Comparison of ENCODE assay signal across 13 cellular contexts in genomic region chr13:113078895-113079720, GRCh38. TPM values are rescaled to one million over a fixed set of nuclear protein-coding genes. Genes with fewer than 3 reads are reported as not detected.
DNase-seq lines count a peak whose midpoint lies in the region; ATAC-seq and TF ChIP-seq lines count a peak whose summit lies in the region.
"Had no signal": no experiment of that assay in that cellular context is flagged by ENCODE, and none has a peak within 500 bp of the region (broad histone marks: within the 10 kb centered on the region; RNA-seq: fewer than 3 reads in every experiment).

No MANE protein-coding gene starts in this region.

- no peak for TF ChIP-seq EP300 in tibial nerve (IDR thresholded peaks at IDR 0.05)

- no peaks in the 10 kb centered on the region for H3K4me1 Mint-ChIP-seq in WTC11
- H3K4me1 Mint-ChIP-seq: activated B cell treated with CpG ODN at 0.5 μM for 24 hours, CD14-positive monocyte had no signal

- CTCF ChIA-PET in WTC11 (lab: Charles Lee), result interaction anchor here (0.8 kb wide), 1 partner anchor 11 kb away, joined by 4 read pairs; no protein-coding TSS in a partner anchor

- H3K27ac ChIP-seq in mesenchymal stem cell (ENCODE audit: low read length, poor library complexity, severe bottlenecking) (no peak overlapping the region), temporal lobe (ENCODE audit: low read depth, low read length) (peak overlapping the region; percentile 72), tibial nerve (no peak overlapping the region)

- no peak for ATAC-seq in WTC11
- no peak for ATAC-seq in HG03196 (IDR thresholded peaks at IDR 0.05; ENCODE audit: unreplicated experiment)
- ATAC-seq in GM21825 (IDR thresholded peaks at IDR 0.05; ENCODE audit: unreplicated experiment), result no peak
- ATAC-seq: K562 had no signal

- no peak overlapping the region for H3K4me3 Mint-ChIP-seq in WTC11
- H3K4me3 Mint-ChIP-seq: activated B cell treated with CpG ODN at 0.5 μM for 24 hours, CD14-positive monocyte had no signal

- no peaks in the 10 kb centered on the region for H3K36me3 Mint-ChIP-seq in WTC11
- H3K36me3 Mint-ChIP-seq: CD14-positive monocyte had no signal

- H3K36me3 ChIP-seq in mesenchymal stem cell (ENCODE audit: control insufficient read depth in 1 of 2, insufficient read depth in 2 of 2, low read depth in 1 of 2, low read length in 2 of 2), result peaks cover 2 to 10% of the 10 kb centered on the region in 2 experiments
- H3K36me3 ChIP-seq in tibial nerve, result peaks cover 0 to 20% (median 0%) of the 10 kb centered on the region in 3 donors

- peak overlapping the region; percentile 15 for H2BK15ac ChIP-seq in mesenchymal stem cell (ENCODE audit: low read depth, poor library complexity, severe bottlenecking)

- DNase-seq in NCI-H1092 (lab: John Stamatoyannopoulos, UW) (peak; percentile 16), WTC11 (ENCODE audit: low spot score) (no peak), mesenchymal stem cell (no peak), tibial nerve (ENCODE audit: low spot score in 2 of 2) (no peak)
- DNase-seq: activated B cell treated with CpG ODN at 0.5 μM for 24 hours, activated gamma-delta T cell treated with Interleukin-2 at 50 U/mL for 16 hours, NCI-H748 treated with DMSO at 0.1 percent for 48 hours had no signal

- no peaks in the 10 kb centered on the region for H3K9me3 ChIP-seq in mesenchymal stem cell (ENCODE audit: control insufficient read depth, low read length)
- H3K9me3 ChIP-seq in tibial nerve, result no peaks in the 10 kb centered on the region

- H3K27ac Mint-ChIP-seq in WTC11, result peak overlapping the region; percentile 78; the same call in 1 of the 2 replicates
- H3K27ac Mint-ChIP-seq: activated B cell treated with CpG ODN at 0.5 μM for 24 hours, CD14-positive monocyte had no signal

- no peak overlapping the region for H3K4ac ChIP-seq in mesenchymal stem cell (ENCODE audit: low read depth in 1 of 2, low read length in 2 of 2)

- H3K4me1 ChIP-seq in mesenchymal stem cell (ENCODE audit: control insufficient read depth, insufficient read depth, low read depth, low read length) (no peaks in the 10 kb centered on the region), tibial nerve (peaks cover 0 to 9% (median 0%) of the 10 kb centered on the region in 4 donors)

- H3K4me3 ChIP-seq in mesenchymal stem cell (ENCODE audit: insufficient read depth in 1 of 2, low read depth in 1 of 2, low read length in 2 of 2), result no peak overlapping the region
- H3K4me3 ChIP-seq in tibial nerve, result no peak overlapping the region
- H3K4me3 ChIP-seq: K562 had no signal

- no peak overlapping the region for H3K14ac ChIP-seq in mesenchymal stem cell (ENCODE audit: low read length in 2 of 2)

- no peaks in the 10 kb centered on the region for H3K27me3 Mint-ChIP-seq in WTC11 (ENCODE audit: low read depth)
- H3K27me3 Mint-ChIP-seq: activated B cell treated with CpG ODN at 0.5 μM for 24 hours had no signal

- H2BK120ac ChIP-seq in mesenchymal stem cell (ENCODE audit: low read depth, low read length), result no peak overlapping the region

- no peak overlapping the region for H2AK5ac ChIP-seq in mesenchymal stem cell (ENCODE audit: low read length, severe bottlenecking)

- H3K23ac ChIP-seq in mesenchymal stem cell (ENCODE audit: low read length in 2 of 2), result no peak overlapping the region

- no peak for TF ChIP-seq CTCF in WTC11 (IDR thresholded peaks at IDR 0.05)
- no peak for TF ChIP-seq CTCF in tibial nerve (IDR thresholded peaks at IDR 0.05)

- H3K4me2 ChIP-seq in mesenchymal stem cell (ENCODE audit: low read length, poor library complexity, severe bottlenecking), result no peak overlapping the region

- POLR2A ChIA-PET in WTC11 (lab: Charles Lee), result no interaction called here

- H3K27me3 ChIP-seq in mesenchymal stem cell (ENCODE audit: control insufficient read depth in 1 of 2, insufficient read depth in 1 of 2, low read length in 2 of 2) (peaks cover 8 to 25% of the 10 kb centered on the region in 2 experiments), tibial nerve (no peaks in the 10 kb centered on the region)

- no peak overlapping the region for H2BK5ac ChIP-seq in mesenchymal stem cell (ENCODE audit: low read depth, low read length, poor library complexity, severe bottlenecking)

- no peak for TF ChIP-seq POLR2A in tibial nerve (IDR thresholded peaks at IDR 0.05)

- H2AFZ ChIP-seq in mesenchymal stem cell (ENCODE audit: low read depth, low read length), result no peak overlapping the region

- no peak overlapping the region for H2BK12ac ChIP-seq in mesenchymal stem cell (ENCODE audit: low read length in 2 of 2)

- H4K8ac ChIP-seq in mesenchymal stem cell (ENCODE audit: low read length), result no peak overlapping the region

- H3K9me3 Mint-ChIP-seq in WTC11, result no peaks in the 10 kb centered on the region
- H3K9me3 Mint-ChIP-seq: activated B cell treated with CpG ODN at 0.5 μM for 24 hours had no signal

- H3K9ac ChIP-seq in mesenchymal stem cell (ENCODE audit: low read length), result no peak overlapping the region

- 89% methylated on average over 23 of the region's 25 CpGs for WGBS in mesenchymal stem cell
- 75 to 85% methylated on average over 24 to 25 of the region's 25 CpGs for WGBS in tibial nerve, 2 donors

- no peak overlapping the region for H4K91ac ChIP-seq in mesenchymal stem cell (ENCODE audit: low read length)

- H3K18ac ChIP-seq in mesenchymal stem cell (ENCODE audit: low read depth in 1 of 2, low read length in 2 of 2), result no peak overlapping the region

- H3K79me1 ChIP-seq in mesenchymal stem cell (replicated peaks; ENCODE audit: low read length, poor library complexity, severe bottlenecking), result no peaks in the 10 kb centered on the region

TF ChIP-seq in WTC11, 78 proteins besides CTCF, POLR2A, EP300 and RAD21 (continues in another document):
- TF ChIP-seq ZNF121 (CRISPR knock-in tag; IDR thresholded peaks at IDR 0.05) (no peak), ZNF317 (CRISPR knock-in tag; IDR thresholded peaks at IDR 0.05; ENCODE audit: borderline replicate concordance, low read depth) (no peak), GRHL2 (CRISPR knock-in tag; IDR thresholded peaks at IDR 0.05; ENCODE audit: insufficient replicate concordance, severe bottlenecking) (no peak), IRF1 (CRISPR knock-in tag; IDR thresholded peaks at IDR 0.05) (no peak), ZNF396 (CRISPR knock-in tag; IDR thresholded peaks at IDR 0.05; ENCODE audit: borderline replicate concordance) (no peak), ZNF232 (CRISPR knock-in tag; IDR thresholded peaks at IDR 0.05) (no peak), NFATC4 (CRISPR knock-in tag; IDR thresholded peaks at IDR 0.05) (no peak), FOXK1 (CRISPR knock-in tag; IDR thresholded peaks at IDR 0.05) (no peak), EMX1 (CRISPR knock-in tag; IDR thresholded peaks at IDR 0.05) (no peak), FOXP1 (CRISPR knock-in tag; IDR thresholded peaks at IDR 0.05; ENCODE audit: borderline replicate concordance) (no peak), ZNF281 (CRISPR knock-in tag; IDR thresholded peaks at IDR 0.05) (no peak)

RNA-seq across cellular contexts. Expression of gene F7, which starts 26.5 kb away (rescaled TPM):
- total RNA-seq in WTC11 (2021) (0.26 to 1.5 TPM (median 1.3 TPM) in 3 replicates), temporal lobe (0.49 TPM), tibial nerve (not detected)
- not detected for polyA plus RNA-seq in mesenchymal stem cell (2013, experiment 1 of 2)
- polyA plus RNA-seq in mesenchymal stem cell (2013, experiment 2 of 2), result not detected
- total RNA-seq: activated B cell treated with CpG ODN at 0.5 μM for 24 hours, K562, pulmonary artery endothelial cell had no signal
- polyA plus RNA-seq: CD14-positive monocyte, K562 had no signal

RNA-seq across cellular contexts. Expression of gene F10, which starts 43.5 kb away (rescaled TPM):
- total RNA-seq in WTC11 (2021) (0.87 to 2.8 TPM (median 2.6 TPM) in 3 replicates), temporal lobe (0.74 TPM), tibial nerve (10 to 100 TPM; 12.0 to 44.3 (median 17.3) TPM)
- polyA plus RNA-seq in mesenchymal stem cell (2013, experiment 1 of 2), result 1.4 TPM
- polyA plus RNA-seq in mesenchymal stem cell (2013, experiment 2 of 2), result 1.3 TPM
- total RNA-seq: activated B cell treated with CpG ODN at 0.5 μM for 24 hours had no signal
- polyA plus RNA-seq: CD14-positive monocyte had no signal
